In genomic region chr18:56748698-56749268, GRCh38 we compare ENCODE assay signal across 8 cellular contexts.
DNase-seq lines count a peak whose midpoint lies in the region; ATAC-seq and TF ChIP-seq lines count a peak whose summit lies in the region.

No MANE protein-coding gene starts in this region.

- TF ChIP-seq CTCF in activated CD8-positive, alpha-beta T cell treated with anti-CD3 and anti-CD28 coated beads for 36 hours (IDR thresholded peaks at IDR 0.05), result peak; percentile 61
- TF ChIP-seq CTCF in WI38 (IDR thresholded peaks at IDR 0.05; ENCODE audit: low read depth, low read length), result peak; percentile 18; the same call in 1 of the 2 replicates
- TF ChIP-seq CTCF in type B pancreatic cell (conservative IDR thresholded peaks at IDR 0.05), result peak; percentile 90

- peaks cover 3% of the 10 kb centered on the region for H3K36me3 Mint-ChIP-seq in activated CD8-positive, alpha-beta T cell treated with anti-CD3 and anti-CD28 coated beads for 36 hours (ENCODE audit: low read depth)
- peaks cover 5% of the 10 kb centered on the region for H3K36me3 Mint-ChIP-seq in activated CD8-positive, alpha-beta T cell treated with anti-CD3 and anti-CD28 coated beads, Interleukin-2, amount 10 ng/mL, durations not matched to agents 7 days and 5 days (ENCODE audit: low read depth)
- no peaks in the 10 kb centered on the region for H3K36me3 Mint-ChIP-seq in type B pancreatic cell

- POLR2A ChIA-PET in activated CD8-positive, alpha-beta T cell treated with anti-CD3 and anti-CD28 coated beads for 36 hours (lab: Charles Lee), result no interaction called here
- POLR2A ChIA-PET in activated CD8-positive, alpha-beta T cell treated with anti-CD3 and anti-CD28 coated beads, Interleukin-2, amount 10 ng/mL, durations not matched to agents 7 days and 5 days (lab: Charles Lee), result no interaction called here

- H3K4me3 ChIP-seq in WI38 (ENCODE audit: low read depth, low read length), result no peak overlapping the region

- H3K9me3 Mint-ChIP-seq in activated CD8-positive, alpha-beta T cell treated with anti-CD3 and anti-CD28 coated beads for 36 hours, result no peaks in the 10 kb centered on the region
- no peaks in the 10 kb centered on the region for H3K9me3 Mint-ChIP-seq in activated CD8-positive, alpha-beta T cell treated with anti-CD3 and anti-CD28 coated beads, Interleukin-2, amount 10 ng/mL, durations not matched to agents 7 days and 5 days (ENCODE audit: insufficient read depth)
- H3K9me3 Mint-ChIP-seq in type B pancreatic cell, result no peaks in the 10 kb centered on the region

- ATAC-seq in activated CD8-positive, alpha-beta T cell treated with anti-CD3 and anti-CD28 coated beads for 36 hours, result no peak
- ATAC-seq in activated CD8-positive, alpha-beta T cell treated with anti-CD3 and anti-CD28 coated beads, Interleukin-2, amount 10 ng/mL, durations not matched to agents 7 days and 5 days, result no peak
- ATAC-seq in GM19455 (IDR thresholded peaks at IDR 0.05; ENCODE audit: unreplicated experiment), result no peak

- no peaks in the 10 kb centered on the region for H3K27me3 Mint-ChIP-seq in activated CD8-positive, alpha-beta T cell treated with anti-CD3 and anti-CD28 coated beads for 36 hours
- no peaks in the 10 kb centered on the region for H3K27me3 Mint-ChIP-seq in activated CD8-positive, alpha-beta T cell treated with anti-CD3 and anti-CD28 coated beads, Interleukin-2, amount 10 ng/mL, durations not matched to agents 7 days and 5 days (ENCODE audit: low read depth)
- H3K27me3 Mint-ChIP-seq in type B pancreatic cell, result no peaks in the 10 kb centered on the region

- CTCF ChIA-PET in activated CD8-positive, alpha-beta T cell treated with anti-CD3 and anti-CD28 coated beads for 36 hours (lab: Charles Lee), result interaction anchor here (0.6 to 0.7 kb wide), 2 partner anchors 689 to 1151 kb away, joined by 3 read pairs; no protein-coding TSS in a partner anchor
- CTCF ChIA-PET in activated CD8-positive, alpha-beta T cell treated with anti-CD3 and anti-CD28 coated beads, Interleukin-2, amount 10 ng/mL, durations not matched to agents 7 days and 5 days (lab: Charles Lee), result interaction anchor here (1.8 to 2.2 kb wide), 2 partner anchors 40 to 121 kb away, joined by 4 to 5 read pairs; no protein-coding TSS in a partner anchor

- H3K4me1 Mint-ChIP-seq in activated CD8-positive, alpha-beta T cell treated with anti-CD3 and anti-CD28 coated beads for 36 hours (ENCODE audit: low read depth), result peaks cover 23% of the 10 kb centered on the region
- peaks cover 18% of the 10 kb centered on the region for H3K4me1 Mint-ChIP-seq in activated CD8-positive, alpha-beta T cell treated with anti-CD3 and anti-CD28 coated beads, Interleukin-2, amount 10 ng/mL, durations not matched to agents 7 days and 5 days (ENCODE audit: low read depth)
- H3K4me1 Mint-ChIP-seq in type B pancreatic cell (ENCODE audit: unreplicated experiment), result no peaks in the 10 kb centered on the region

- H3K27ac Mint-ChIP-seq in activated CD8-positive, alpha-beta T cell treated with anti-CD3 and anti-CD28 coated beads for 36 hours, result no peak overlapping the region
- no peak overlapping the region for H3K27ac Mint-ChIP-seq in activated CD8-positive, alpha-beta T cell treated with anti-CD3 and anti-CD28 coated beads, Interleukin-2, amount 10 ng/mL, durations not matched to agents 7 days and 5 days
- H3K27ac Mint-ChIP-seq in type B pancreatic cell, result no peak overlapping the region

- intact Hi-C loops in activated CD8-positive, alpha-beta T cell treated with anti-CD3 and anti-CD28 coated beads for 36 hours (cut with micrococcal nuclease), result loop anchor here (10.0 kb wide), 1 partner anchor 696 kb away; no protein-coding TSS in a partner anchor

- no peak overlapping the region for H3K4me3 Mint-ChIP-seq in activated CD8-positive, alpha-beta T cell treated with anti-CD3 and anti-CD28 coated beads for 36 hours
- H3K4me3 Mint-ChIP-seq in activated CD8-positive, alpha-beta T cell treated with anti-CD3 and anti-CD28 coated beads, Interleukin-2, amount 10 ng/mL, durations not matched to agents 7 days and 5 days, result no peak overlapping the region
- H3K4me3 Mint-ChIP-seq in type B pancreatic cell, result no peak overlapping the region

- DNase-seq in activated CD8-positive, alpha-beta T cell treated with anti-CD3 and anti-CD28 coated beads for 36 hours, result peak; percentile 15
- no peak for DNase-seq in activated CD8-positive, alpha-beta T cell treated with anti-CD3 and anti-CD28 coated beads, Interleukin-2, amount 10 ng/mL, durations not matched to agents 7 days and 5 days
- DNase-seq in NCI-H2081 (lab: John Stamatoyannopoulos, UW), result peak; percentile 22 to 38
- DNase-seq in iPS-NIHi7 (ENCODE audit: extremely low spot score), result peak; percentile 23
- no peak for DNase-seq in type B pancreatic cell (ENCODE audit: extremely low spot score, unreplicated experiment)
- DNase-seq in activated CD4-positive, CD25-positive, alpha-beta regulatory T cell treated with anti-CD3 and anti-CD28 coated beads, Interleukin-2, amount 50 U/mL, for 72 hours, result no peak

Comparison
In these comparisons a context has a peak if more than half of its experiments do, and no peak if none do; other contexts are left out.
1. DNase-seq: peak in activated CD8-positive, alpha-beta T cell treated with anti-CD3 and anti-CD28 coated beads for 36 hours (single experiment), NCI-H2081 (2 of 2) and iPS-NIHi7 (single experiment); none in activated CD8-positive, alpha-beta T cell treated with anti-CD3 and anti-CD28 coated beads, Interleukin-2, amount 10 ng/mL, durations not matched to agents 7 days and 5 days (single experiment), type B pancreatic cell (single experiment) and activated CD4-positive, CD25-positive, alpha-beta regulatory T cell treated with anti-CD3 and anti-CD28 coated beads, Interleukin-2, amount 50 U/mL, for 72 hours (single experiment).
2. CTCF ChIP-seq: peak in every context shown above with its lines; median percentile 90 in type B pancreatic cell; 61 in activated CD8-positive, alpha-beta T cell treated with anti-CD3 and anti-CD28 coated beads for 36 hours; 18 in WI38.